1 cellular context compared by ENCODE assay signal in the genomic region with DNA sequence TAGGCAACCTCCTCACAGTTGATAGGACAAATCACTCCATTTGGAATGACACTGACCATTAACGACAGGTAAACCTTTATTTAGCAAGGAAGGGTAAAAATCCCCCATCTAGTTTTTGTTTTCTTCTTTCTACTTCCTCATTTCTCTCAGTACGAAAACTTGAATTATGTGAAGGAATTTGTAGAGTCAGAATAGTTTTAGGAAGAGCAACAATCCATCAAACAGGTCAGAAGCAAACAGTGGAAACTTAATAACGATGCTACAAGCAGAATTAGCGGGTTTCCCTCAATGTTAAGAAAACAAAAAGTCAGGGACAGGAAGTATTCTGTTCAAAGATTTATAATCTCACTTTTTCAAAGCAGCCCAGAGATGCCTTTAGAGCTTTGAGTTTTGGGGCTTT.
TF ChIP-seq lines count a peak whose summit lies in the region.

No MANE protein-coding gene starts in this region.

TF ChIP-seq in K562, 482 proteins besides CTCF, POLR2A, EP300 and RAD21:
- TF ChIP-seq HIVEP1 (CRISPR knock-in tag; IDR thresholded peaks at IDR 0.05) (no peak), FOXA3 (CRISPR knock-in tag; conservative IDR thresholded peaks at IDR 0.05 in 1 of 2, IDR thresholded peaks at IDR 0.05 in 1 of 2) (no peak), TBP (optimal IDR thresholded peaks at IDR 0.05; ENCODE audit: low read depth, low read length) (no peak), CHCHD3 (CRISPR knock-in tag; IDR thresholded peaks at IDR 0.05) (no peak), CBFB (CRISPR knock-in tag; IDR thresholded peaks at IDR 0.05) (no peak), DPF2 (IDR thresholded peaks at IDR 0.05) (no peak), EWSR1 (IDR thresholded peaks at IDR 0.05; ENCODE audit: borderline replicate concordance, low read depth, partially characterized antibody) (no peak)
- TF ChIP-seq, protein P1, sequence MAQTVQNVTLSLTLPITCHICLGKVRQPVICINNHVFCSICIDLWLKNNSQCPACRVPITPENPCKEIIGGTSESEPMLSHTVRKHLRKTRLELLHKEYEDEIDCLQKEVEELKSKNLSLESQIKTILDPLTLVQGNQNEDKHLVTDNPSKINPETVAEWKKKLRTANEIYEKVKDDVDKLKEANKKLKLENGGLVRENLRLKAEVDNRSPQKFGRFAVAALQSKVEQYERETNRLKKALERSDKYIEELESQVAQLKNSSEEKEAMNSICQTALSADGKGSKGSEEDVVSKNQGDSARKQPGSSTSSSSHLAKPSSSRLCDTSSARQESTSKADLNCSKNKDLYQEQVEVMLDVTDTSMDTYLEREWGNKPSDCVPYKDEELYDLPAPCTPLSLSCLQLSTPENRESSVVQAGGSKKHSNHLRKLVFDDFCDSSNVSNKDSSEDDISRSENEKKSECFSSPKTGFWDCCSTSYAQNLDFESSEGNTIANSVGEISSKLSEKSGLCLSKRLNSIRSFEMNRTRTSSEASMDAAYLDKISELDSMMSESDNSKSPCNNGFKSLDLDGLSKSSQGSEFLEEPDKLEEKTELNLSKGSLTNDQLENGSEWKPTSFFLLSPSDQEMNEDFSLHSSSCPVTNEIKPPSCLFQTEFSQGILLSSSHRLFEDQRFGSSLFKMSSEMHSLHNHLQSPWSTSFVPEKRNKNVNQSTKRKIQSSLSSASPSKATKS (CRISPR knock-in tag; IDR thresholded peaks at IDR 0.05) = no peak
